ENCODE assay signal across 22 cellular contexts in the genomic region with DNA sequence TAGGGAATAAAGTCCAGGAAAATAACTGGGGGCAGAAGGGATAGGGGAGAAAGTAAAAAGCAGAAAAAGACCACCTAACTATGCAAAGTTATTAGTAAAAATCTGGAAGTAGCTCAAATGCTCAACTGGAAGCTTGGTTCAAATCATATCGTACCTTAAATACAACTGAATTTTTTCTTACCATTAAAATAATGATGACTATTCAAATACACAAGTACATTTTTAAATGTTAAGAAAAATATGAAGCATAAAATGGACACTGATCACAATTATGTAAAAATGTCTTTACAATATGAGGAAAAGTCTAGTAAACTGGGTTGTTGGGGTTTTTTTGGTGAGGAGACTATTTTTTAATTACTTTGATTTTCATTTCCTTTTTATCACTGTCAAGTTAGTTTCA. TPM values are rescaled to one million over a fixed set of nuclear protein-coding genes. Genes with fewer than 3 reads are reported as not detected.
DNase-seq lines count a peak whose midpoint lies in the region; ATAC-seq, FAIRE-seq and TF ChIP-seq lines count a peak whose summit lies in the region.
"Had no signal": no experiment of that assay in that cellular context is flagged by ENCODE, and none has a peak within 500 bp of the region (broad histone marks: within the 10 kb centered on the region; RNA-seq: fewer than 3 reads in every experiment).

No MANE protein-coding gene starts in this region.

- CTCF ChIA-PET in CD8-positive, alpha-beta T cell (lab: Charles Lee), result no interaction called here

- H3K36me3 ChIP-seq in ACC112 (ENCODE audit: insufficient read depth, low read length), result no peaks in the 10 kb centered on the region
- H3K36me3 ChIP-seq in CD8-positive, alpha-beta T cell (ENCODE audit: insufficient read depth, low read length), result no peaks in the 10 kb centered on the region
- no peaks in the 10 kb centered on the region for H3K36me3 ChIP-seq in SK-N-MC (ENCODE audit: insufficient read depth, low read length)
- H3K36me3 ChIP-seq in mesenchymal stem cell (ENCODE audit: control insufficient read depth in 1 of 2, insufficient read depth in 2 of 2, low read depth in 1 of 2, low read length in 2 of 2), result no peaks in the 10 kb centered on the region
- H3K36me3 ChIP-seq: cardiac muscle cell, thyroid gland had no signal

- WGBS in mesenchymal stem cell, result no CpG with 5 or more reads among the region's 1 CpG

- no peak overlapping the region for H3K4ac ChIP-seq in mesenchymal stem cell (ENCODE audit: low read depth in 1 of 2, low read length in 2 of 2)

- FAIRE-seq in GM19239 (lab: Jason Lieb, UNC), result no peak
- FAIRE-seq: small intestine had no signal

- intact Hi-C loops in CD8-positive, alpha-beta T cell (cut with DNase I, micrococcal nuclease), result loop anchor here (5.0 to 10.0 kb wide), 2 partner anchors 1859 to 1862 kb away; a partner anchor contains a TSS

- no peaks in the 10 kb centered on the region for H3K27me3 ChIP-seq in ACC112 (ENCODE audit: insufficient read depth, low read length)
- H3K27me3 ChIP-seq in CD8-positive, alpha-beta T cell (ENCODE audit: insufficient read depth, low read length), result no peaks in the 10 kb centered on the region
- no peaks in the 10 kb centered on the region for H3K27me3 ChIP-seq in mesenchymal stem cell (ENCODE audit: control insufficient read depth in 1 of 2, insufficient read depth in 1 of 2, low read length in 2 of 2)
- H3K27me3 ChIP-seq: cardiac muscle cell, thyroid gland had no signal

- H2BK12ac ChIP-seq in mesenchymal stem cell (ENCODE audit: low read length in 2 of 2), result no peak overlapping the region

- H2BK15ac ChIP-seq in mesenchymal stem cell (ENCODE audit: low read depth, poor library complexity, severe bottlenecking), result no peak overlapping the region

- H3K4me3 ChIP-seq in ACC112 (ENCODE audit: low read depth, low read length) (peak overlapping the region; percentile 92), SK-N-MC (peak overlapping the region; percentile 77; the same call in 1 of the 2 replicates), mesenchymal stem cell (ENCODE audit: insufficient read depth in 1 of 2, low read depth in 1 of 2, low read length in 2 of 2) (no peak overlapping the region)
- no peak overlapping the region for H3K4me3 ChIP-seq in CD8-positive, alpha-beta T cell (ENCODE audit: low read depth, low read length)
- H3K4me3 ChIP-seq: thyroid gland had no signal

- no peak overlapping the region for H3K18ac ChIP-seq in mesenchymal stem cell (ENCODE audit: low read depth in 1 of 2, low read length in 2 of 2)

- H2BK120ac ChIP-seq in mesenchymal stem cell (ENCODE audit: low read depth, low read length), result no peak overlapping the region

- H3K36me3 Mint-ChIP-seq in CD8-positive, alpha-beta T cell, result peaks cover 13% of the 10 kb centered on the region

- H3K4me3 Mint-ChIP-seq in CD8-positive, alpha-beta T cell, result no peak overlapping the region
- H3K4me3 Mint-ChIP-seq: dendritic cell treated with granulocyte-macrophage colony-stimulating factor and Interleukin-4, amounts not matched to agents 40 ng/mL and 50 ng/mL, for 4 days had no signal

- H2AK5ac ChIP-seq in mesenchymal stem cell (ENCODE audit: low read length, severe bottlenecking), result no peak overlapping the region

- no peak for TF ChIP-seq CTCF in CD8-positive, alpha-beta T cell (IDR thresholded peaks at IDR 0.05)

- peaks cover 5% of the 10 kb centered on the region for H3K4me1 ChIP-seq in ACC112 (ENCODE audit: control insufficient read depth, insufficient read depth, low read length, unreplicated experiment)
- H3K4me1 ChIP-seq in CD8-positive, alpha-beta T cell (ENCODE audit: insufficient read depth, low read length), result peaks cover 15% of the 10 kb centered on the region
- no peaks in the 10 kb centered on the region for H3K4me1 ChIP-seq in mesenchymal stem cell (ENCODE audit: control insufficient read depth, insufficient read depth, low read depth, low read length)
- H3K4me1 ChIP-seq: Caco-2, psoas muscle, thyroid gland had no signal

- H3K9me3 ChIP-seq in CD8-positive, alpha-beta T cell (ENCODE audit: low read length), result no peaks in the 10 kb centered on the region
- H3K9me3 ChIP-seq in SK-N-MC (ENCODE audit: low read depth, low read length), result no peaks in the 10 kb centered on the region
- no peaks in the 10 kb centered on the region for H3K9me3 ChIP-seq in mesenchymal stem cell (ENCODE audit: control insufficient read depth, low read length)
- H3K9me3 ChIP-seq: Caco-2, psoas muscle, thyroid gland had no signal

- no peak overlapping the region for H2AFZ ChIP-seq in ACC112 (ENCODE audit: low read length, unreplicated experiment)
- no peak overlapping the region for H2AFZ ChIP-seq in mesenchymal stem cell (ENCODE audit: low read depth, low read length)

- H3K14ac ChIP-seq in mesenchymal stem cell (ENCODE audit: low read length in 2 of 2), result no peak overlapping the region

- H3K4me2 ChIP-seq in mesenchymal stem cell (ENCODE audit: low read length, poor library complexity, severe bottlenecking), result no peak overlapping the region

- no peak overlapping the region for H3K9ac ChIP-seq in SK-N-MC (ENCODE audit: insufficient read length)
- peak overlapping the region; percentile 82 for H3K9ac ChIP-seq in mesenchymal stem cell (ENCODE audit: low read length)

- no peaks in the 10 kb centered on the region for H3K27me3 Mint-ChIP-seq in CD8-positive, alpha-beta T cell (ENCODE audit: low read depth)
- H3K27me3 Mint-ChIP-seq: dendritic cell treated with granulocyte-macrophage colony-stimulating factor and Interleukin-4, amounts not matched to agents 40 ng/mL and 50 ng/mL, for 4 days had no signal

- H3K9me3 Mint-ChIP-seq in CD8-positive, alpha-beta T cell, result no peaks in the 10 kb centered on the region
- H3K9me3 Mint-ChIP-seq: dendritic cell treated with granulocyte-macrophage colony-stimulating factor and Interleukin-4, amounts not matched to agents 40 ng/mL and 50 ng/mL, for 4 days had no signal

- H3K27ac Mint-ChIP-seq in CD8-positive, alpha-beta T cell, result peak overlapping the region; percentile 37
- H3K27ac Mint-ChIP-seq: dendritic cell treated with granulocyte-macrophage colony-stimulating factor and Interleukin-4, amounts not matched to agents 40 ng/mL and 50 ng/mL, for 4 days had no signal

- ATAC-seq in CD8-positive, alpha-beta T cell, result no peak
- ATAC-seq: activated CD4-positive, CD25-positive, alpha-beta regulatory T cell treated with anti-CD3 and anti-CD28 coated beads, Interleukin-2, amount 50 U/mL, for 24 hours; naive thymus-derived CD8-positive, alpha-beta T cell; psoas muscle had no signal

- H3K27ac ChIP-seq in ACC112 (ENCODE audit: low read depth, low read length) (no peak overlapping the region), SK-N-MC (no peak overlapping the region), mesenchymal stem cell (ENCODE audit: low read length, poor library complexity, severe bottlenecking) (no peak overlapping the region)
- no peak overlapping the region for H3K27ac ChIP-seq in CD8-positive, alpha-beta T cell (ENCODE audit: low read depth, low read length)
- H3K27ac ChIP-seq: cardiac muscle cell, psoas muscle, thyroid gland had no signal

- POLR2A ChIA-PET in CD8-positive, alpha-beta T cell (lab: Charles Lee), result no interaction called here

- peaks cover 39% of the 10 kb centered on the region for H3K4me1 Mint-ChIP-seq in CD8-positive, alpha-beta T cell (ENCODE audit: low read depth)

- no peak overlapping the region for H2BK5ac ChIP-seq in mesenchymal stem cell (ENCODE audit: low read depth, low read length, poor library complexity, severe bottlenecking)

- no peak overlapping the region for H4K8ac ChIP-seq in mesenchymal stem cell (ENCODE audit: low read length)

- H3K79me2 ChIP-seq in ACC112 (ENCODE audit: control insufficient read depth, insufficient read depth, low read length, unreplicated experiment), result peaks cover 41% of the 10 kb centered on the region

- peaks cover 5% of the 10 kb centered on the region for H3K79me1 ChIP-seq in mesenchymal stem cell (replicated peaks; ENCODE audit: low read length, poor library complexity, severe bottlenecking)

- H4K91ac ChIP-seq in mesenchymal stem cell (ENCODE audit: low read length), result no peak overlapping the region

- no peak overlapping the region for H3K23ac ChIP-seq in mesenchymal stem cell (ENCODE audit: low read length in 2 of 2)

- DNase-seq in CD8-positive, alpha-beta T cell, result no peak
- DNase-seq in SK-N-MC (ENCODE audit: low read depth, low spot score), result no peak
- DNase-seq in mesenchymal stem cell, result no peak
- no peak for DNase-seq in GM19239 (ENCODE audit: insufficient read length, low spot score)
- DNase-seq in cerebellar nuclear complex (lab: John Stamatoyannopoulos, UW), result no peak
- no peak for DNase-seq in SW480 (ENCODE audit: low spot score)
- DNase-seq: Caco-2; HCEC 1CT; hypothalamus; KG1; kidney; naive thymus-derived CD8-positive, alpha-beta T cell; NCI-H1092; NCI-H2029; psoas muscle; small intestine; stimulated activated naive CD4-positive, alpha-beta T cell treated with Interleukin-2 at 50 U/mL for 16 hours; thyroid gland had no signal

RNA-seq across cellular contexts. Expression of a gene that starts 3.1 kb away (rescaled TPM):
- total RNA-seq in CD8-positive, alpha-beta T cell, result 10 to 100 TPM; 34.1 to 38.7 TPM
- polyA plus RNA-seq in mesenchymal stem cell (2013, experiment 1 of 2), result 6.0 TPM
- 5.2 TPM for polyA plus RNA-seq in mesenchymal stem cell (2013, experiment 2 of 2)

Comparison
In these comparisons a context has a peak if more than half of its experiments do, and no peak if none do; other contexts are left out.
1. H3K4me3 ChIP-seq: peak in ACC112 (single experiment) and SK-N-MC (single experiment); none in CD8-positive, alpha-beta T cell (single experiment) and mesenchymal stem cell (0 of 2).